Comparison of ENCODE assay signal across 23 cellular contexts in genomic region chr2:107128381-107128780, GRCh38.
"Had no signal": no experiment of that assay in that cellular context is flagged by ENCODE, and none has a peak within 500 bp of the region (broad histone marks: within the 10 kb centered on the region; RNA-seq: fewer than 3 reads in every experiment).

No MANE protein-coding gene starts in this region.

- H3K27me3 ChIP-seq: stomach, suprapubic skin, testis, tibial artery, tibial nerve, transverse colon, upper lobe of left lung, upper lobe of right lung, uterus had no signal

- H3K36me3 ChIP-seq: stomach, suprapubic skin, thoracic aorta, tibial artery, tibial nerve, transverse colon, upper lobe of left lung, upper lobe of right lung, uterus had no signal

- H3K4me1 ChIP-seq: stomach, suprapubic skin, testis, tibial artery, tibial nerve, transverse colon, upper lobe of left lung, upper lobe of right lung, uterus had no signal

- H3K4me3 ChIP-seq: stomach, suprapubic skin, testis, thoracic aorta, tibial artery, tibial nerve, transverse colon, upper lobe of left lung, upper lobe of right lung, uterus had no signal

- H3K9me3 ChIP-seq: stomach, suprapubic skin, testis, thoracic aorta, tibial artery, tibial nerve, transverse colon, upper lobe of left lung, upper lobe of right lung, uterus had no signal

- H3K27ac ChIP-seq: stomach, suprapubic skin, testis, thoracic aorta, tibial artery, tibial nerve, transverse colon, upper lobe of left lung, upper lobe of right lung, uterus had no signal

- DNase-seq: stimulated activated CD4-positive, alpha-beta T cell treated with anti-CD3 and anti-CD28 coated beads, Interleukin-2, amount 100 ng/mL, for 24 hours; stimulated activated CD4-positive, alpha-beta T cell treated with anti-CD3 and anti-CD28 coated beads, Interleukin-2, amount 100 ng/mL, for 48 hours; stimulated activated CD4-positive, alpha-beta T cell treated with anti-CD3 and anti-CD28 coated beads, Interleukin-4, amount 100 ng/mL, for 1 hour; stimulated activated CD4-positive, alpha-beta T cell treated with anti-CD3 and anti-CD28 coated beads, Interleukin-4, amount 100 ng/mL, for 24 hours; stimulated activated CD4-positive, alpha-beta T cell treated with anti-CD3 and anti-CD28 coated beads, Interleukin-4, amount 100 ng/mL, for 4 hours; stimulated activated CD8-positive, alpha-beta memory T cell treated with anti-CD3 and anti-CD28 coated beads, Interleukin-4, amount 100 ng/mL, for 48 hours; stimulated activated naive B cell treated with anti-CD40 and anti-IgM and Interleukin-4, amounts not matched to agents 10 μg/mL and 1 μg/mL and 100 μg/mL, for 72 hours; stimulated activated naive CD4-positive, alpha-beta T cell; stimulated activated naive CD4-positive, alpha-beta T cell treated with Interleukin-2 at 50 U/mL for 16 hours; stimulated activated naive CD8-positive, alpha-beta T cell treated with anti-CD3 and anti-CD28 coated beads, Interleukin-15, amount 100 ng/mL, for 72 hours; stimulated activated naive CD8-positive, alpha-beta T cell treated with anti-CD3 and anti-CD28 coated beads, Interleukin-15, Interleukin-2, amounts not matched to agents 100 U/mL and 50 U/mL, for 24 hours; stomach; substantia nigra; testis; tibial artery; transverse colon; trophoblast cell; upper lobe of left lung; upper lobe of right lung; uterus had no signal
